ENCODE assay signal across 8 cellular contexts in genomic region chr12:43210437-43211197, GRCh38.
DNase-seq lines count a peak whose midpoint lies in the region; ATAC-seq and TF ChIP-seq lines count a peak whose summit lies in the region.

No MANE protein-coding gene starts in this region.

- H3K9me3 Mint-ChIP-seq in naive B cell, result peaks cover 0 to 2% (median 0%) of the 10 kb centered on the region in 7 donors

- DNase-seq in PC-3 (peak; percentile 31), naive B cell (peak; percentile 17), cerebellum (ENCODE audit: low spot score) (no peak), ascending aorta (ENCODE audit: low spot score in 2 of 2) (no peak), NCI-H2107 (lab: John Stamatoyannopoulos, UW) (no peak), HAP-1 (ENCODE audit: low spot score in 2 of 2) (no peak)

- intact Hi-C loops in PC-3 (cut with micrococcal nuclease), result loop anchor here (5.0 kb wide), 1 partner anchor 67 kb away; no protein-coding TSS in a partner anchor
- intact Hi-C loops in ascending aorta (cut with DNase I), result no loop called here

- TF ChIP-seq CTCF in PC-3 (conservative IDR thresholded peaks at IDR 0.05; ENCODE audit: low read depth, low read length) (no peak), ascending aorta (IDR thresholded peaks at IDR 0.05) (no peak)

- H3K4me1 ChIP-seq in PC-3 (ENCODE audit: insufficient read depth, low read length) (peaks cover 9% of the 10 kb centered on the region), ascending aorta (no peaks in the 10 kb centered on the region), HAP-1 (no peaks in the 10 kb centered on the region)

- no peaks in the 10 kb centered on the region for H4K20me1 ChIP-seq in PC-3 (ENCODE audit: low read length)

- CTCF ChIA-PET in PC-3 (lab: Charles Lee), result no interaction called here

- peak overlapping the region in 3 of 6 donors; percentile 35 to 64 (median 57) for H3K27ac Mint-ChIP-seq in naive B cell

- H2AFZ ChIP-seq in PC-3 (ENCODE audit: low read length), result 0 out of 2 replicates have a peak overlapping the region, but pooled peaks have one; percentile 20

- 0 out of 2 replicates have a peak, but pooled peaks cover 2% of the 10 kb centered on the region for H3K9me2 ChIP-seq in PC-3 (replicated peaks; ENCODE audit: low read length)

- H3K4me3 Mint-ChIP-seq in naive B cell, result peak overlapping the region in 5 of 8 donors; percentile 10 to 32 (median 28)

- no peaks in the 10 kb centered on the region for H3K36me3 Mint-ChIP-seq in naive B cell

- H3K27ac ChIP-seq in PC-3 (ENCODE audit: low read length), result no peak overlapping the region
- H3K27ac ChIP-seq in ascending aorta, result no peak overlapping the region

- H3K79me2 ChIP-seq in PC-3 (ENCODE audit: low read length), result no peaks in the 10 kb centered on the region

- H3K27me3 ChIP-seq in PC-3 (ENCODE audit: low read length) (no peaks in the 10 kb centered on the region), ascending aorta (no peaks in the 10 kb centered on the region), HAP-1 (ENCODE audit: low read depth) (no peaks in the 10 kb centered on the region)

- H3K4me3 ChIP-seq in PC-3 (ENCODE audit: low read length) (no peak overlapping the region), ascending aorta (no peak overlapping the region), HAP-1 (no peak overlapping the region)

- ATAC-seq in GM18867 (IDR thresholded peaks at IDR 0.05; ENCODE audit: unreplicated experiment) (peak; percentile 95), HG02885 (IDR thresholded peaks at IDR 0.05; ENCODE audit: poor library complexity, unreplicated experiment) (peak; percentile 98), PC-3 (no peak), naive B cell (ENCODE audit: low read depth in 2 of 2) (peak; percentile 73 to 80)

- H3K27me3 Mint-ChIP-seq in naive B cell, result no peaks in the 10 kb centered on the region

- H3F3A ChIP-seq in PC-3 (ENCODE audit: low read length, unreplicated experiment), result no peaks in the 10 kb centered on the region

- no TSS peak for BruUV-seq in PC-3 (replicated peaks; lab: Mats Ljungman, UMichigan)

- H3K4me2 ChIP-seq in PC-3 (ENCODE audit: low read length), result no peak overlapping the region

- POLR2A ChIA-PET in PC-3 (lab: Charles Lee; ENCODE audit: unreplicated experiment), result no interaction called here

- H3K9me3 ChIP-seq in PC-3 (ENCODE audit: low read length), result no peaks in the 10 kb centered on the region
- H3K9me3 ChIP-seq in ascending aorta, result no peaks in the 10 kb centered on the region
- H3K9me3 ChIP-seq in HAP-1, result no peaks in the 10 kb centered on the region

- H3K36me3 ChIP-seq in PC-3 (ENCODE audit: low read depth, low read length) (no peaks in the 10 kb centered on the region), ascending aorta (no peaks in the 10 kb centered on the region), HAP-1 (replicated peaks) (no peaks in the 10 kb centered on the region)

- H3K4me1 Mint-ChIP-seq in naive B cell, result peaks cover 10 to 17% (median 12%) of the 10 kb centered on the region in 3 donors

- no peak overlapping the region for H3K9ac ChIP-seq in PC-3 (ENCODE audit: low read length)

- in situ Hi-C loops in HAP-1 (cut with MboI; ENCODE audit: low sequenced_read_pairs), result no loop called here

Comparison
In these comparisons a context has a peak if more than half of its experiments do, and no peak if none do; other contexts are left out.
1. DNase-seq: peak in PC-3 (single experiment) and naive B cell (single experiment); none in cerebellum (single experiment), ascending aorta (0 of 2), NCI-H2107 (single experiment) and HAP-1 (0 of 2).